1 cellular context compared by ENCODE assay signal in the genomic region with DNA sequence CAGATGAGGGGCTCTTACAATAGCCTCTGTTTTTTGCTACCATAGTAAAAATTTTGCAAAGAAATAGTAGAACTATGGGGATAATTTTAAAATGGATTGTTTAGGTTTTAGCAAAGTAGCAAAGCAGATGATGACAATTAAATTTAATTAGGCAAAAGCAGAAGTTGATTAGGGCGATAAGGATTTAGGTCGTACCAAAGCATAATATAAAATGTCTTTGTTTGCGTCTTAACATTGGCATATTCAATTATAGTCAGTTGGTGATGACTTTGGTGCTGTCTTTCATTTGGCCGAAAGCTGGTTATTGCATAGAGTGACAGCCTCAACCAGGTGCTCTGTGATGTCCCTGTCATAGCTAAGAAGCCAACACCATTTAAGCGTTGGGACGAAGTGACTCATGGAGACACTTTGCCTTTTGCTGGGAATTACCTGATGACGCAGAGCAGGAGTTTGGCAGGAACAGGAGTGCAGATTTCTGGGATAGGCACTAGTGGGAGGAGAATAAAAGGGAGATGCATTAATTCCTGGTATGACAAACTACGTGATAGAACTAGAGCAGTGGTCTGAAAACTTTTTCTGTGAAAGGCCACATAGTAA.
TF ChIP-seq lines count a peak whose summit lies in the region.

No MANE protein-coding gene starts in this region.

TF ChIP-seq in WTC11, 78 proteins besides CTCF, POLR2A, EP300 and RAD21 (continued from another document):
- TF ChIP-seq AR (CRISPR knock-in tag; IDR thresholded peaks at IDR 0.05) (no peak), SMAD3 (CRISPR knock-in tag; IDR thresholded peaks at IDR 0.05; ENCODE audit: borderline replicate concordance) (no peak), ZNF263 (CRISPR knock-in tag; IDR thresholded peaks at IDR 0.05; ENCODE audit: low read depth) (no peak), KAT7 (CRISPR knock-in tag; IDR thresholded peaks at IDR 0.05; ENCODE audit: borderline replicate concordance) (no peak), ZNF671 (CRISPR knock-in tag; IDR thresholded peaks at IDR 0.05) (no peak)
- TF ChIP-seq, protein P1, sequence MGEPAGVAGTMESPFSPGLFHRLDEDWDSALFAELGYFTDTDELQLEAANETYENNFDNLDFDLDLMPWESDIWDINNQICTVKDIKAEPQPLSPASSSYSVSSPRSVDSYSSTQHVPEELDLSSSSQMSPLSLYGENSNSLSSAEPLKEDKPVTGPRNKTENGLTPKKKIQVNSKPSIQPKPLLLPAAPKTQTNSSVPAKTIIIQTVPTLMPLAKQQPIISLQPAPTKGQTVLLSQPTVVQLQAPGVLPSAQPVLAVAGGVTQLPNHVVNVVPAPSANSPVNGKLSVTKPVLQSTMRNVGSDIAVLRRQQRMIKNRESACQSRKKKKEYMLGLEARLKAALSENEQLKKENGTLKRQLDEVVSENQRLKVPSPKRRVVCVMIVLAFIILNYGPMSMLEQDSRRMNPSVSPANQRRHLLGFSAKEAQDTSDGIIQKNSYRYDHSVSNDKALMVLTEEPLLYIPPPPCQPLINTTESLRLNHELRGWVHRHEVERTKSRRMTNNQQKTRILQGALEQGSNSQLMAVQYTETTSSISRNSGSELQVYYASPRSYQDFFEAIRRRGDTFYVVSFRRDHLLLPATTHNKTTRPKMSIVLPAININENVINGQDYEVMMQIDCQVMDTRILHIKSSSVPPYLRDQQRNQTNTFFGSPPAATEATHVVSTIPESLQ (CRISPR knock-in tag; IDR thresholded peaks at IDR 0.05) = no peak
